ENCODE assay signal across 9 cellular contexts in genomic region chr5:91499943-91500531, GRCh38.
DNase-seq lines count a peak whose midpoint lies in the region; ATAC-seq and TF ChIP-seq lines count a peak whose summit lies in the region.
"Had no signal": no experiment of that assay in that cellular context is flagged by ENCODE, and none has a peak within 500 bp of the region (broad histone marks: within the 10 kb centered on the region; RNA-seq: fewer than 3 reads in every experiment).

No MANE protein-coding gene starts in this region.

- H3K4me1 ChIP-seq in body of pancreas = no peaks in the 10 kb centered on the region
- H3K4me1 ChIP-seq in left lung = no peaks in the 10 kb centered on the region

- no peaks in the 10 kb centered on the region for H3K9me3 Mint-ChIP-seq in activated CD4-positive, alpha-beta T cell treated with anti-CD3 and anti-CD28 coated beads for 36 hours (ENCODE audit: low read depth)
- no peaks in the 10 kb centered on the region for H3K9me3 Mint-ChIP-seq in activated naive CD8-positive, alpha-beta T cell treated with anti-CD3 and anti-CD28 coated beads, Interleukin-2, amount 50 U/mL, for 24 hours
- no peaks in the 10 kb centered on the region for H3K9me3 Mint-ChIP-seq in stimulated activated naive CD8-positive, alpha-beta T cell treated with anti-CD3 and anti-CD28 coated beads, Interleukin-15, amount 100 ng/mL, for 72 hours
- H3K9me3 Mint-ChIP-seq: dendritic cell treated with granulocyte-macrophage colony-stimulating factor and Interleukin-4, amounts not matched to agents 40 ng/mL and 50 ng/mL, for 4 days had no signal

- no peak overlapping the region for H3K27ac ChIP-seq in body of pancreas
- H3K27ac ChIP-seq in left lung = no peak overlapping the region

- no peak for DNase-seq in activated CD4-positive, alpha-beta T cell treated with anti-CD3 and anti-CD28 coated beads for 36 hours
- DNase-seq in activated CD4-positive, alpha-beta T cell treated with anti-CD3 and anti-CD28 coated beads for 1 hour = no peak
- DNase-seq in HFF-Myc (ENCODE audit: extremely low read depth, low read depth) (peak; percentile 38), NCI-H2227 (lab: John Stamatoyannopoulos, UW; ENCODE audit: unreplicated experiment) (peak; percentile 71), body of pancreas (no peak), left lung (no peak)
- DNase-seq in activated naive CD8-positive, alpha-beta T cell treated with anti-CD3 and anti-CD28 coated beads, Interleukin-2, amount 50 U/mL, for 24 hours = no peak
- DNase-seq in stimulated activated naive CD8-positive, alpha-beta T cell treated with anti-CD3 and anti-CD28 coated beads, Interleukin-15, amount 100 ng/mL, for 72 hours = no peak

- H3K36me3 ChIP-seq in body of pancreas (replicated peaks in 1 of 2; ENCODE audit: insufficient read depth in 1 of 2, low read depth in 2 of 2) = no peaks in the 10 kb centered on the region
- H3K36me3 ChIP-seq in left lung = no peaks in the 10 kb centered on the region

- no peaks in the 10 kb centered on the region for H3K27me3 Mint-ChIP-seq in activated CD4-positive, alpha-beta T cell treated with anti-CD3 and anti-CD28 coated beads for 36 hours
- H3K27me3 Mint-ChIP-seq in activated naive CD8-positive, alpha-beta T cell treated with anti-CD3 and anti-CD28 coated beads, Interleukin-2, amount 50 U/mL, for 24 hours = no peaks in the 10 kb centered on the region
- H3K27me3 Mint-ChIP-seq in stimulated activated naive CD8-positive, alpha-beta T cell treated with anti-CD3 and anti-CD28 coated beads, Interleukin-15, amount 100 ng/mL, for 72 hours = no peaks in the 10 kb centered on the region

- H3K4me3 ChIP-seq in HFF-Myc (replicated peaks; ENCODE audit: low read depth, low read length) (no peak overlapping the region), body of pancreas (no peak overlapping the region), left lung (no peak overlapping the region)

- TF ChIP-seq CTCF in HFF-Myc (IDR thresholded peaks at IDR 0.05; ENCODE audit: low read depth, low read length, missing control alignments) = peak; percentile 33
- TF ChIP-seq CTCF in body of pancreas (IDR thresholded peaks at IDR 0.05) = peak; percentile 40 to 61 (median 59)
- TF ChIP-seq CTCF in left lung (IDR thresholded peaks at IDR 0.05) = peak; percentile 60 to 65

- POLR2A ChIA-PET in activated CD4-positive, alpha-beta T cell treated with anti-CD3 and anti-CD28 coated beads for 36 hours (lab: Charles Lee) = no interaction called here

- no peaks in the 10 kb centered on the region for H3K9me3 ChIP-seq in body of pancreas
- no peaks in the 10 kb centered on the region for H3K9me3 ChIP-seq in left lung

- H3K36me3 Mint-ChIP-seq in activated CD4-positive, alpha-beta T cell treated with anti-CD3 and anti-CD28 coated beads for 36 hours (ENCODE audit: low read depth) = no peaks in the 10 kb centered on the region
- H3K36me3 Mint-ChIP-seq in activated naive CD8-positive, alpha-beta T cell treated with anti-CD3 and anti-CD28 coated beads, Interleukin-2, amount 50 U/mL, for 24 hours (ENCODE audit: low read depth) = no peaks in the 10 kb centered on the region

- TF ChIP-seq POLR2A in body of pancreas (IDR thresholded peaks at IDR 0.05) = no peak

- H3K4me3 Mint-ChIP-seq in activated CD4-positive, alpha-beta T cell treated with anti-CD3 and anti-CD28 coated beads for 36 hours = no peak overlapping the region
- no peak overlapping the region for H3K4me3 Mint-ChIP-seq in activated naive CD8-positive, alpha-beta T cell treated with anti-CD3 and anti-CD28 coated beads, Interleukin-2, amount 50 U/mL, for 24 hours
- no peak overlapping the region for H3K4me3 Mint-ChIP-seq in stimulated activated naive CD8-positive, alpha-beta T cell treated with anti-CD3 and anti-CD28 coated beads, Interleukin-15, amount 100 ng/mL, for 72 hours
- H3K4me3 Mint-ChIP-seq: dendritic cell treated with granulocyte-macrophage colony-stimulating factor and Interleukin-4, amounts not matched to agents 40 ng/mL and 50 ng/mL, for 4 days had no signal

- WGBS in body of pancreas, 2 donors = 0% methylated on average over 2 of the region's 2 CpGs

- peak; percentile 36 for ATAC-seq in activated CD4-positive, alpha-beta T cell treated with anti-CD3 and anti-CD28 coated beads for 36 hours
- ATAC-seq in body of pancreas = no peak
- ATAC-seq in left lung = peak; percentile 77
- ATAC-seq in activated naive CD8-positive, alpha-beta T cell treated with anti-CD3 and anti-CD28 coated beads, Interleukin-2, amount 50 U/mL, for 24 hours = no peak
- ATAC-seq in stimulated activated naive CD8-positive, alpha-beta T cell treated with anti-CD3 and anti-CD28 coated beads, Interleukin-15, amount 100 ng/mL, for 72 hours = no peak

- no peaks in the 10 kb centered on the region for H3K27me3 ChIP-seq in body of pancreas
- no peaks in the 10 kb centered on the region for H3K27me3 ChIP-seq in left lung

- H3K27ac Mint-ChIP-seq in activated CD4-positive, alpha-beta T cell treated with anti-CD3 and anti-CD28 coated beads for 36 hours = no peak overlapping the region
- no peak overlapping the region for H3K27ac Mint-ChIP-seq in activated naive CD8-positive, alpha-beta T cell treated with anti-CD3 and anti-CD28 coated beads, Interleukin-2, amount 50 U/mL, for 24 hours
- H3K27ac Mint-ChIP-seq in stimulated activated naive CD8-positive, alpha-beta T cell treated with anti-CD3 and anti-CD28 coated beads, Interleukin-15, amount 100 ng/mL, for 72 hours = no peak overlapping the region
- H3K27ac Mint-ChIP-seq: dendritic cell treated with granulocyte-macrophage colony-stimulating factor and Interleukin-4, amounts not matched to agents 40 ng/mL and 50 ng/mL, for 4 days had no signal

- CTCF ChIA-PET in activated CD4-positive, alpha-beta T cell treated with anti-CD3 and anti-CD28 coated beads for 36 hours (lab: Charles Lee) = interaction anchor here (1.2 to 2.3 kb wide), 7 partner anchors 11 to 311 kb away, joined by 3 to 9 read pairs (median 6); no protein-coding TSS in a partner anchor

- intact Hi-C loops in activated CD4-positive, alpha-beta T cell treated with anti-CD3 and anti-CD28 coated beads for 36 hours (cut with DNase I, micrococcal nuclease) = loop anchor here (1.0 to 10.0 kb wide), 2 partner anchors 135 to 141 kb away; no protein-coding TSS in a partner anchor
- intact Hi-C loops in body of pancreas (cut with DNase I) (no loop called here), left lung (cut with DNase I) (no loop called here)

- no peaks in the 10 kb centered on the region for H3K4me1 Mint-ChIP-seq in activated CD4-positive, alpha-beta T cell treated with anti-CD3 and anti-CD28 coated beads for 36 hours
- no peaks in the 10 kb centered on the region for H3K4me1 Mint-ChIP-seq in activated naive CD8-positive, alpha-beta T cell treated with anti-CD3 and anti-CD28 coated beads, Interleukin-2, amount 50 U/mL, for 24 hours
- no peaks in the 10 kb centered on the region for H3K4me1 Mint-ChIP-seq in stimulated activated naive CD8-positive, alpha-beta T cell treated with anti-CD3 and anti-CD28 coated beads, Interleukin-15, amount 100 ng/mL, for 72 hours

Comparison
In these comparisons a context has a peak if more than half of its experiments do, and no peak if none do; other contexts are left out.
1. ATAC-seq: peak in activated CD4-positive, alpha-beta T cell treated with anti-CD3 and anti-CD28 coated beads for 36 hours (single experiment) and left lung (single experiment); none in body of pancreas (single experiment), activated naive CD8-positive, alpha-beta T cell treated with anti-CD3 and anti-CD28 coated beads, Interleukin-2, amount 50 U/mL, for 24 hours (single experiment) and stimulated activated naive CD8-positive, alpha-beta T cell treated with anti-CD3 and anti-CD28 coated beads, Interleukin-15, amount 100 ng/mL, for 72 hours (single experiment).
2. DNase-seq: peak in HFF-Myc (single experiment) and NCI-H2227 (single experiment); none in activated CD4-positive, alpha-beta T cell treated with anti-CD3 and anti-CD28 coated beads for 36 hours (single experiment), activated CD4-positive, alpha-beta T cell treated with anti-CD3 and anti-CD28 coated beads for 1 hour (single experiment), body of pancreas (0 of 4), left lung (0 of 2), activated naive CD8-positive, alpha-beta T cell treated with anti-CD3 and anti-CD28 coated beads, Interleukin-2, amount 50 U/mL, for 24 hours (single experiment) and stimulated activated naive CD8-positive, alpha-beta T cell treated with anti-CD3 and anti-CD28 coated beads, Interleukin-15, amount 100 ng/mL, for 72 hours (0 of 2).
3. intact Hi-C loops: an anchor here in activated CD4-positive, alpha-beta T cell treated with anti-CD3 and anti-CD28 coated beads for 36 hours (1.0 to 10.0 kb wide); none called in body of pancreas and left lung.
4. Peak in every context shown above with its lines, with median percentiles within 50 percentile points of each other: CTCF ChIP-seq.